In the genomic region with DNA sequence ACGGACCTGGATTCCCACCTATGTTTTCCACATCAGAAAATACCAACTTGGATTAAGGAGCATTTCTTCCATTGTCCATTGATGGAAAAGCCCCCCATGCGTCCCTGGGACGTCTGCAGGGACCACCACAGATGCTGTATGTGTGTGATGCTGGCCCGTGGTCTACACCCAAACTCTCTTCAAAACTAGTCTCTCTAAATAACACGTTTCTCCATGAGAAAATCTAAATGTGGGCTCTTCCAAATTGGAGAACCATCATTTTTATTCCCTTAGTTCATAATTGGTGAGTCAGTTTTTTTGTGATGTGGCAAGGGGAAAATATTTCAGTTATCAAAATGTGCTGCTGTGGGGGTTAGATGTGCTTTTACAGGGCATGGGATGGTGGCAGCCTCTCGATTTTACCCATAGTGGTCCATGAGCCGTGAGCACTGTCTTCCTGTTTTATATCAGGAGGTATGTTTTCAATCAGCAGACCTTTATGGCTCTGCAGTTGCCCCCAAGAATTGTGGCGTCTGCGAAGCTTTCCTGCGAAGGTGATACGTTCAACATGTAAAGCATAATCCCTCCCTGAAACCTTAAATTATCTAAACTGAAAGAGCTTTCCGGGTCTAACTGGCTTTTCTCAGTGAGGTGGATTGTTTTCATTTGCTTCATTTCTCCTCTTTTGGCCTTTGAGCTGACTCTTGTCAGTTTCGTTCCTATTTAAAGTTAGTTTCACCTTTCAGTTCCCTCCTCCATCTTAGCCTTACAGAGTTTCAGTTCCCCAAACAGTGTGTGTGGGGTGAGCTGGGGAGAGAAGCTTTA, we compare ENCODE assay signal across 8 cellular contexts.
DNase-seq lines count a peak whose midpoint lies in the region; ATAC-seq lines count a peak whose summit lies in the region.

No MANE protein-coding gene starts in this region.

- H3K36me3 Mint-ChIP-seq in activated CD4-positive, alpha-beta memory T cell treated with anti-CD3 and anti-CD28 coated beads for 36 hours = no peaks in the 10 kb centered on the region

- peaks cover 26% of the 10 kb centered on the region for H3K4me1 Mint-ChIP-seq in activated CD4-positive, alpha-beta memory T cell treated with anti-CD3 and anti-CD28 coated beads for 36 hours (ENCODE audit: low read depth)

- H3K4me3 Mint-ChIP-seq in activated CD4-positive, alpha-beta memory T cell treated with anti-CD3 and anti-CD28 coated beads for 36 hours = peak overlapping the region; percentile 27

- ATAC-seq in GM19324 (IDR thresholded peaks at IDR 0.05; ENCODE audit: low FRiP score, unreplicated experiment) (peak; percentile 94), HG03095 (IDR thresholded peaks at IDR 0.05; ENCODE audit: unreplicated experiment) (peak; percentile 93), sciatic nerve (peak; percentile 61)

- POLR2A ChIA-PET in activated CD4-positive, alpha-beta memory T cell treated with anti-CD3 and anti-CD28 coated beads for 36 hours (lab: Charles Lee) = interaction anchor here (0.9 to 2.9 kb wide), 12 partner anchors 26 to 133 kb away, joined by 3 to 45 read pairs (median 9); a partner anchor contains a TSS

- peak overlapping the region; percentile 87 for H3K27ac Mint-ChIP-seq in activated CD4-positive, alpha-beta memory T cell treated with anti-CD3 and anti-CD28 coated beads for 36 hours

- peaks cover 3% of the 10 kb centered on the region for H3K27me3 Mint-ChIP-seq in activated CD4-positive, alpha-beta memory T cell treated with anti-CD3 and anti-CD28 coated beads for 36 hours

- H3K9me3 Mint-ChIP-seq in activated CD4-positive, alpha-beta memory T cell treated with anti-CD3 and anti-CD28 coated beads for 36 hours = no peaks in the 10 kb centered on the region

- DNase-seq in activated CD4-positive, alpha-beta memory T cell treated with anti-CD3 and anti-CD28 coated beads for 36 hours = peak; percentile 78
- DNase-seq in sciatic nerve (ENCODE audit: low spot score) = no peak
- no peak for DNase-seq in hepatic stellate cell (ENCODE audit: low spot score)
- DNase-seq in HCEC 1CT = no peak
- no peak for DNase-seq in DMS53 (lab: John Stamatoyannopoulos, UW)
- DNase-seq in Kasumi-1 (lab: John Stamatoyannopoulos, UW) = no peak

- intact Hi-C loops in activated CD4-positive, alpha-beta memory T cell treated with anti-CD3 and anti-CD28 coated beads for 36 hours (cut with micrococcal nuclease) = loop anchor here (1.0 kb wide), 7 partner anchors 34 to 134 kb away; no protein-coding TSS in a partner anchor
- intact Hi-C loops in sciatic nerve (cut with DNase I) = no loop called here

- CTCF ChIA-PET in activated CD4-positive, alpha-beta memory T cell treated with anti-CD3 and anti-CD28 coated beads for 36 hours (lab: Charles Lee) = interaction anchor here (0.8 to 2.0 kb wide), 11 partner anchors 25 to 626 kb away, joined by 3 to 12 read pairs (median 5); no protein-coding TSS in a partner anchor
